In the genomic region with DNA sequence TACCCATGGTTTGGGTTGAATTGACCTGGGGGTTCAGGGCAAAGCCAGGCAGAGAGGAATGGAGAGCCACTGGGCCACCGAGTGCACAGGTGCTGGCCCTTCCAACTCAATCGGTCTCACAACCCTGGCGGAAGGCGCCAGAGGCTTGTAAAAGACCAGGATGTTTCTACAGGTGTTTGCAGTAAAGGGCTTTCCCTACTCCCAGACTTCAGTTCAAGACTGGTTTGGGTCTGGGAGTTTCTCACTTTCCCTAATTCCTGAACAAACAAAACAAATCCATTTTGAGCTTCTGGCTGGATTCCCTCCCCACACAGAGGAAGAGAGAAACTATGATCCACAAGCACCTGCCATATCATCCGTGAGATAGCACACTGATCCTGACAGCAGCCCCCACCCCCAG, we compare ENCODE assay signal across 22 cellular contexts.
DNase-seq lines count a peak whose midpoint lies in the region; ATAC-seq and TF ChIP-seq lines count a peak whose summit lies in the region.
"Had no signal": no experiment of that assay in that cellular context is flagged by ENCODE, and none has a peak within 500 bp of the region (broad histone marks: within the 10 kb centered on the region; RNA-seq: fewer than 3 reads in every experiment).

No MANE protein-coding gene starts in this region.

- H3K4me3 ChIP-seq in BLaER1 treated with 17β-estradiol and CSF1 and Interleukin-3, amounts not matched to agents 10 nM and 100 nM = no peak overlapping the region; a peak in 1 of 20 replicates
- H3K4me3 ChIP-seq in IMR-90 (ENCODE audit: insufficient read depth, low read depth, low read length) (no peak overlapping the region), mucosa of rectum (ENCODE audit: low read length in 2 of 2) (peak overlapping the region in 1 of 2 donors; percentile 28)
- H3K4me3 ChIP-seq: SJSA1 had no signal

- no peak for TF ChIP-seq POLR2A in IMR-90 (IDR thresholded peaks at IDR 0.05; ENCODE audit: low read depth, low read length)

- POLR2A ChIA-PET in IMR-90 (lab: Charles Lee; ENCODE audit: unreplicated experiment) = no interaction called here

- H3K18ac ChIP-seq in IMR-90 (ENCODE audit: low read depth, low read length) = peak overlapping the region; percentile 55; the same call in 1 of the 2 replicates

- peak overlapping the region; percentile 40 to 91 (median 81); a peak in 19 of 22 replicates for H3K27ac ChIP-seq in BLaER1 treated with 17β-estradiol and CSF1 and Interleukin-3, amounts not matched to agents 10 nM and 100 nM
- H3K27ac ChIP-seq in IMR-90 (ENCODE audit: insufficient read depth, low read length) = peak overlapping the region; percentile 29; the same call in 1 of the 2 replicates
- peak overlapping the region; percentile 87 for H3K27ac ChIP-seq in mucosa of rectum (ENCODE audit: low read depth in 2 of 2, low read length in 2 of 2)
- no peak overlapping the region for H3K27ac ChIP-seq in foreskin keratinocyte
- H3K27ac ChIP-seq: KMS-11, SJSA1 had no signal

- H2AK9ac ChIP-seq in IMR-90 (replicated peaks; ENCODE audit: low read depth, low read length, poor library complexity) = no peak overlapping the region

- peak overlapping the region in 7 of 11 experiments; percentile 33 to 67 (median 53); a peak in 12 of 22 replicates for H3K9ac ChIP-seq in BLaER1 treated with 17β-estradiol and CSF1 and Interleukin-3, amounts not matched to agents 10 nM and 100 nM
- no peak overlapping the region for H3K9ac ChIP-seq in IMR-90 (ENCODE audit: low read depth, low read length)
- peak overlapping the region in 1 of 2 donors; percentile 59 for H3K9ac ChIP-seq in mucosa of rectum (ENCODE audit: low read depth in 1 of 2, low read length in 2 of 2)
- H3K9ac ChIP-seq: KMS-11 had no signal

- H3K23ac ChIP-seq in IMR-90 (ENCODE audit: low read depth, low read length) = no peak overlapping the region

- TF ChIP-seq RAD21 in IMR-90 (IDR thresholded peaks at IDR 0.05; ENCODE audit: low read length) = no peak

- H3K36me3 ChIP-seq in BLaER1 treated with 17β-estradiol and CSF1 and Interleukin-3, amounts not matched to agents 10 nM and 100 nM = no peaks in the 10 kb centered on the region
- no peaks in the 10 kb centered on the region for H3K36me3 ChIP-seq in IMR-90 (ENCODE audit: control insufficient read depth, insufficient read depth, low read length)
- no peaks in the 10 kb centered on the region for H3K36me3 ChIP-seq in mucosa of rectum (ENCODE audit: control insufficient read depth in 2 of 2, insufficient read depth in 2 of 2, low read length in 2 of 2)
- H3K36me3 ChIP-seq: SJSA1 had no signal

- H2AK5ac ChIP-seq in IMR-90 (ENCODE audit: low read depth, low read length) = no peak overlapping the region

- no peak for ATAC-seq in IMR-90 (ENCODE audit: low read depth)
- ATAC-seq in esophagus mucosa = peak; percentile 13
- ATAC-seq in foreskin keratinocyte = no peak
- ATAC-seq: CD8-positive, alpha-beta T cell; PC-3; Right ventricle myocardium inferior had no signal

- BruUV-seq in IMR-90 (replicated peaks; lab: Mats Ljungman, UMichigan) = no TSS peak

- H2BK120ac ChIP-seq in IMR-90 (ENCODE audit: low read depth, low read length) = no peak overlapping the region

- no peak overlapping the region; the same call in 1 of the 2 replicates for H4K5ac ChIP-seq in IMR-90 (ENCODE audit: low read depth, low read length)

- H3K14ac ChIP-seq in IMR-90 (replicated peaks; ENCODE audit: low read depth, low read length) = no peak overlapping the region

- no CpG with 5 or more reads among the region's 5 CpGs for WGBS in IMR-90 (ENCODE audit: extremely low coverage in 2 of 2, insufficient read length in 1 of 2), 2 experiments

- no peak overlapping the region for H4K8ac ChIP-seq in IMR-90 (ENCODE audit: low read depth in 2 of 2, low read length in 2 of 2)

- in situ Hi-C loops in IMR-90 (cut with MboI; ENCODE audit: low sequenced_read_pairs) = no loop called here

- no peak for TF ChIP-seq CTCF in IMR-90 (conservative IDR thresholded peaks at IDR 0.05; ENCODE audit: low read depth, low read length)
- no peak for TF ChIP-seq CTCF in foreskin keratinocyte (conservative IDR thresholded peaks at IDR 0.05)

- H3K79me1 ChIP-seq in IMR-90 (ENCODE audit: low read depth in 1 of 2, low read length in 2 of 2) = no peaks in the 10 kb centered on the region

- peak overlapping the region in 8 of 11 experiments; percentile 33 to 82 (median 80); a peak in 16 of 22 replicates for H3K4me2 ChIP-seq in BLaER1 treated with 17β-estradiol and CSF1 and Interleukin-3, amounts not matched to agents 10 nM and 100 nM
- no peak overlapping the region for H3K4me2 ChIP-seq in IMR-90 (ENCODE audit: low read depth, low read length)
- H3K4me2 ChIP-seq: KMS-11 had no signal

- CTCF ChIA-PET in IMR-90 (lab: Yijun Ruan, JAX) = no interaction called here

- H2BK15ac ChIP-seq in IMR-90 (ENCODE audit: low read depth, low read length) = no peak overlapping the region

- no peak overlapping the region for H2AFZ ChIP-seq in IMR-90 (replicated peaks; ENCODE audit: low read length, poor library complexity)

- dilution Hi-C loops in IMR-90 (cut with HindIII; ENCODE audit: low sequenced_read_pairs, unreplicated experiment) = no loop called here

- no peaks in the 10 kb centered on the region for H4K20me1 ChIP-seq in BLaER1 treated with 17β-estradiol and CSF1 and Interleukin-3, amounts not matched to agents 10 nM and 100 nM
- H4K20me1 ChIP-seq in IMR-90 (ENCODE audit: insufficient read depth, low read length) = no peaks in the 10 kb centered on the region

- no peak overlapping the region for H2BK5ac ChIP-seq in IMR-90 (ENCODE audit: low read depth, low read length, poor library complexity, severe bottlenecking)

- peaks cover 21 to 77% (median 66%) of the 10 kb centered on the region in 10 experiments for H3K4me1 ChIP-seq in BLaER1 treated with 17β-estradiol and CSF1 and Interleukin-3, amounts not matched to agents 10 nM and 100 nM
- H3K4me1 ChIP-seq in IMR-90 (ENCODE audit: control insufficient read depth, insufficient read depth, low read length) (peaks cover 5% of the 10 kb centered on the region; the same call in 1 of the 2 replicates), mucosa of rectum (ENCODE audit: control insufficient read depth in 2 of 2, insufficient read depth in 2 of 2, low read length in 2 of 2) (peaks cover 21 to 41% of the 10 kb centered on the region in 2 donors), foreskin keratinocyte (no peaks in the 10 kb centered on the region)
- H3K4me1 ChIP-seq: SJSA1 had no signal

- H3K27me3 ChIP-seq in BLaER1 treated with 17β-estradiol and CSF1 and Interleukin-3, amounts not matched to agents 10 nM and 100 nM = no peaks in the 10 kb centered on the region
- H3K27me3 ChIP-seq in IMR-90 (ENCODE audit: control insufficient read depth, insufficient read depth, low read length) (peaks cover 4% of the 10 kb centered on the region), mucosa of rectum (ENCODE audit: control insufficient read depth in 2 of 2, insufficient read depth in 2 of 2, low read length in 2 of 2) (no peaks in the 10 kb centered on the region), foreskin keratinocyte (peaks cover 10% of the 10 kb centered on the region)
- H3K27me3 ChIP-seq: SJSA1 had no signal

- no peak overlapping the region for H3K4ac ChIP-seq in IMR-90 (ENCODE audit: low read depth, low read length)

- intact Hi-C loops in IMR-90 (cut with micrococcal nuclease) = no loop called here

- no peaks in the 10 kb centered on the region for H3K9me3 ChIP-seq in BLaER1 treated with 17β-estradiol and CSF1 and Interleukin-3, amounts not matched to agents 10 nM and 100 nM (replicated peaks in 1 of 11)
- no peaks in the 10 kb centered on the region for H3K9me3 ChIP-seq in IMR-90 (ENCODE audit: control insufficient read depth, insufficient read depth, low read length)
- no peaks in the 10 kb centered on the region for H3K9me3 ChIP-seq in mucosa of rectum (ENCODE audit: control insufficient read depth in 2 of 2, low read length in 2 of 2)
- H3K9me3 ChIP-seq: Caco-2, SJSA1 had no signal

- no peaks in the 10 kb centered on the region for H3K9me1 ChIP-seq in IMR-90 (ENCODE audit: insufficient read depth, low read length)

- no peak overlapping the region for H2BK20ac ChIP-seq in IMR-90 (ENCODE audit: low read depth, low read length)

- H3K56ac ChIP-seq in IMR-90 (ENCODE audit: extremely low read depth, insufficient read depth, low read length) = no peak overlapping the region

- no peak for DNase-seq in IMR-90
- DNase-seq in C1 segment of cervical spinal cord (lab: John Stamatoyannopoulos, UW) = no peak
- DNase-seq in foreskin melanocyte = no peak
- no peak for DNase-seq in foreskin keratinocyte
- DNase-seq in SHP77 (lab: John Stamatoyannopoulos, UW) = no peak
- DNase-seq: CD8-positive, alpha-beta T cell; DMS79 treated with DMSO at 0.1 percent for 48 hours; NCI-H1048; NCI-H1417; NCI-H1694; NCI-H2029 treated with DMSO at 0.1 percent for 48 hours; NCI-H2171; NCI-H226; NCI-H510A; PC-3 had no signal

- H4K91ac ChIP-seq in IMR-90 (ENCODE audit: insufficient read depth, low read depth, low read length) = no peak overlapping the region

TF ChIP-seq in IMR-90, 13 proteins besides CTCF, POLR2A, EP300 and RAD21 (continues in another document):
- TF ChIP-seq MAFK (IDR thresholded peaks at IDR 0.05; ENCODE audit: low read depth, low read length) = no peak
- no peak for TF ChIP-seq CHD1 (IDR thresholded peaks at IDR 0.05; ENCODE audit: low read depth, low read length)
- no peak for TF ChIP-seq NFE2L2 (IDR thresholded peaks at IDR 0.05; ENCODE audit: low read depth, low read length)
- no peak for TF ChIP-seq MAZ (IDR thresholded peaks at IDR 0.05; ENCODE audit: borderline replicate concordance, low read depth, low read length)
- no peak for TF ChIP-seq RCOR1 (IDR thresholded peaks at IDR 0.05; ENCODE audit: insufficient replicate concordance, low read length)
- TF ChIP-seq, protein P1, sequence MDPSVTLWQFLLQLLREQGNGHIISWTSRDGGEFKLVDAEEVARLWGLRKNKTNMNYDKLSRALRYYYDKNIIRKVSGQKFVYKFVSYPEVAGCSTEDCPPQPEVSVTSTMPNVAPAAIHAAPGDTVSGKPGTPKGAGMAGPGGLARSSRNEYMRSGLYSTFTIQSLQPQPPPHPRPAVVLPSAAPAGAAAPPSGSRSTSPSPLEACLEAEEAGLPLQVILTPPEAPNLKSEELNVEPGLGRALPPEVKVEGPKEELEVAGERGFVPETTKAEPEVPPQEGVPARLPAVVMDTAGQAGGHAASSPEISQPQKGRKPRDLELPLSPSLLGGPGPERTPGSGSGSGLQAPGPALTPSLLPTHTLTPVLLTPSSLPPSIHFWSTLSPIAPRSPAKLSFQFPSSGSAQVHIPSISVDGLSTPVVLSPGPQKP (IDR thresholded peaks at IDR 0.05; ENCODE audit: borderline replicate concordance, low read depth, low read length) = no peak
- TF ChIP-seq CEBPB (IDR thresholded peaks at IDR 0.05; ENCODE audit: low read depth, low read length) = no peak
- no peak for TF ChIP-seq FOS (IDR thresholded peaks at IDR 0.05; ENCODE audit: low read depth, low read length)
- TF ChIP-seq MXI1 (IDR thresholded peaks at IDR 0.05; ENCODE audit: borderline replicate concordance, low read depth, low read length) = no peak
- no peak for TF ChIP-seq BHLHE40 (IDR thresholded peaks at IDR 0.05; ENCODE audit: low read depth, low read length)
